ENCODE assay signal across 29 cellular contexts in the genomic region with DNA sequence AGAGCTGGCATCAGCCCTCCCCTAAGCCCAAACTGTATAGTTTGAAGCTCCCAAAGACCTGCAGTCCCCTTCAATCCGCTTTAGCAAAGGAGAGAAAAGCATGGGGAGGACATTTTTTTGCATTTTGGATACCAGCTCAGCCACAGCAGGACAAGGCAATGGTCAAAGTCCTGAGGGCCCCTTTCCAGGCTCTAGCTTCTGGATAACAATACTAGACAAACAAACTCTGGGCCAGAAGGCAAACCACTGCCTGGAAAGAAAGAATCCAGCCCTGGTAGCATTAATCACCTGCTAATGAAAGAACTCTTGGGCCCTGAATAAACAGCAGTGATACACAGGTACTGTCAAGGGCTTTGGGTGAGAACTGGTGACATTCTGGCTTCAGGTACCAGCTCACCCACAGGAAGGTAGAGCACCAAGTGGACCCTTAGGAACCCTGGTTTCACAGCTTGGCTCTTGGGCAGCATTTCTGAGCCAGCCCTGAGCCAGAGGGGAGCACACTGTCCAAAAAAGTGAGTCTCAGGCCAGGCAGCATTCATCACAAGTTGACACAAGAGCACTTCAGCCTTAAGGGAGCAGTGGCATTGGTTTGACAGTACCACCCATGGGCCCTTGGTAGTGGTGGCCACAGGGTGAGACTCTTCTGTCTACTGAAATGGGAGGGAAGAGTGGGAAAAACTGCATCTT.
"Had no signal": no experiment of that assay in that cellular context is flagged by ENCODE, and none has a peak within 500 bp of the region (broad histone marks: within the 10 kb centered on the region; RNA-seq: fewer than 3 reads in every experiment).

No MANE protein-coding gene starts in this region.

- ATAC-seq: naive thymus-derived CD4-positive, alpha-beta T cell; natural killer cell; psoas muscle; right cardiac atrium; sciatic nerve; stimulated activated effector memory CD8-positive, alpha-beta T cell treated with anti-CD3 and anti-CD28 coated beads, Interleukin-12 subunit alpha, Interleukin-12 subunit beta, amount 100 ng/mL, for 72 hours; stimulated activated naive B cell treated with anti-CD40 and anti-IgM and Interleukin-4, amounts not matched to agents 10 μg/mL and 1 μg/mL and 100 μg/mL, for 72 hours; upper lobe of right lung had no signal

- H3K4me1 ChIP-seq: neural progenitor cell, parathyroid adenoma, psoas muscle, spleen, stomach, thyroid gland, tibial nerve, upper lobe of right lung, uterus had no signal

- H3K27me3 Mint-ChIP-seq: naive thymus-derived CD4-positive, alpha-beta T cell; progenitor cell of endocrine pancreas; stimulated activated naive CD8-positive, alpha-beta T cell treated with anti-CD3 and anti-CD28 coated beads, Interleukin-15, Interleukin-2, amounts not matched to agents 100 ng/mL and 50 ng/mL, for 24 hours had no signal

- H3K27ac Mint-ChIP-seq: naive thymus-derived CD4-positive, alpha-beta T cell; natural killer cell; nephron; neural progenitor cell; progenitor cell of endocrine pancreas; stimulated activated effector memory CD8-positive, alpha-beta T cell treated with anti-CD3 and anti-CD28 coated beads, Interleukin-12 subunit alpha, Interleukin-12 subunit beta, amount 100 ng/mL, for 72 hours; stimulated activated naive B cell treated with anti-CD40 and anti-IgM and Interleukin-4, amounts not matched to agents 10 μg/mL and 1 μg/mL and 100 μg/mL, for 72 hours; stimulated activated naive CD8-positive, alpha-beta T cell treated with anti-CD3 and anti-CD28 coated beads, Interleukin-15, Interleukin-2, amounts not matched to agents 100 ng/mL and 50 ng/mL, for 24 hours had no signal

- H3K27ac ChIP-seq: neural progenitor cell, ovary, parathyroid adenoma, psoas muscle, skin epidermis, spleen, stomach, thoracic aorta, thyroid gland, tibial nerve, upper lobe of right lung, uterus had no signal

- H3K4me1 Mint-ChIP-seq: naive thymus-derived CD4-positive, alpha-beta T cell; natural killer cell; nephron; neural progenitor cell; stimulated activated effector memory CD8-positive, alpha-beta T cell treated with anti-CD3 and anti-CD28 coated beads, Interleukin-12 subunit alpha, Interleukin-12 subunit beta, amount 100 ng/mL, for 72 hours; stimulated activated naive B cell treated with anti-CD40 and anti-IgM and Interleukin-4, amounts not matched to agents 10 μg/mL and 1 μg/mL and 100 μg/mL, for 72 hours had no signal

- H3K4me3 ChIP-seq: neural progenitor cell, ovary, psoas muscle, skin epidermis, smooth muscle cell, spleen, stomach, thoracic aorta, thyroid gland, tibial nerve, upper lobe of right lung, uterus had no signal

- DNase-seq: naive thymus-derived CD4-positive, alpha-beta T cell; natural killer cell; occipital lobe; ovary; posterior cingulate gyrus; psoas muscle; right cardiac atrium; spleen; stimulated activated CD4-positive, alpha-beta T cell treated with anti-CD3 and anti-CD28 coated beads, Interleukin-12 subunit alpha, Interleukin-12 subunit beta, amount 100 ng/mL, for 4 hours; stimulated activated CD4-positive, alpha-beta T cell treated with anti-CD3 and anti-CD28 coated beads, Interleukin-1b, Interleukin-23, amount 100 ng/mL, for 48 hours; stimulated activated CD4-positive, alpha-beta T cell treated with anti-CD3 and anti-CD28 coated beads, Interleukin-4, amount 100 ng/mL, for 24 hours; stimulated activated naive B cell treated with anti-CD40 and anti-IgM and Interleukin-4, amounts not matched to agents 10 μg/mL and 1 μg/mL and 100 μg/mL, for 72 hours; stimulated activated naive CD4-positive, alpha-beta T cell treated with Interleukin-2 at 50 U/mL for 16 hours; stomach; thyroid gland; trophoblast cell; upper lobe of right lung; uterus had no signal

- H3K9ac ChIP-seq: neural progenitor cell, parathyroid adenoma had no signal

- H3K4me2 ChIP-seq: neural progenitor cell, smooth muscle cell had no signal

- H2AFZ ChIP-seq: neural progenitor cell, parathyroid adenoma had no signal

- H3K79me2 ChIP-seq: parathyroid adenoma had no signal

- H3K36me3 Mint-ChIP-seq: naive thymus-derived CD4-positive, alpha-beta T cell; natural killer cell; neural progenitor cell; stimulated activated effector memory CD8-positive, alpha-beta T cell treated with anti-CD3 and anti-CD28 coated beads, Interleukin-12 subunit alpha, Interleukin-12 subunit beta, amount 100 ng/mL, for 72 hours; stimulated activated naive B cell treated with anti-CD40 and anti-IgM and Interleukin-4, amounts not matched to agents 10 μg/mL and 1 μg/mL and 100 μg/mL, for 72 hours had no signal

- H3K4me3 Mint-ChIP-seq: naive thymus-derived CD4-positive, alpha-beta T cell; natural killer cell; nephron; neural progenitor cell; stimulated activated effector memory CD8-positive, alpha-beta T cell treated with anti-CD3 and anti-CD28 coated beads, Interleukin-12 subunit alpha, Interleukin-12 subunit beta, amount 100 ng/mL, for 72 hours; stimulated activated naive B cell treated with anti-CD40 and anti-IgM and Interleukin-4, amounts not matched to agents 10 μg/mL and 1 μg/mL and 100 μg/mL, for 72 hours; stimulated activated naive CD8-positive, alpha-beta T cell treated with anti-CD3 and anti-CD28 coated beads, Interleukin-15, Interleukin-2, amounts not matched to agents 100 ng/mL and 50 ng/mL, for 24 hours had no signal

- H3K27me3 ChIP-seq: neural progenitor cell, ovary, spleen, stomach, thyroid gland, tibial nerve, upper lobe of right lung, uterus had no signal

- H3K9me3 ChIP-seq: thyroid gland, upper lobe of right lung, uterus had no signal

- H3K36me3 ChIP-seq: neural progenitor cell, ovary, spleen, stomach, thoracic aorta, thyroid gland, tibial nerve, upper lobe of right lung, uterus had no signal
